ENCODE assay signal across 16 cellular contexts in genomic region chr7:122521767-122522166, GRCh38.
A peak's percentile ranks its signal among the peaks of the same experiment; 100 is the strongest.
DNase-seq lines count a peak whose midpoint lies in the region; TF ChIP-seq lines count a peak whose summit lies in the region.
"Had no signal": no experiment of that assay in that cellular context is flagged by ENCODE, and none has a peak within 500 bp of the region (broad histone marks: within the 10 kb centered on the region; RNA-seq: fewer than 3 reads in every experiment).

No MANE protein-coding gene starts in this region.

- H3K4me3 ChIP-seq in KMS-11 (IDR thresholded peaks at IDR 0.05; ENCODE audit: insufficient read depth, low read depth, low read length), result no peak overlapping the region
- no peak overlapping the region for H3K4me3 ChIP-seq in neural progenitor cell
- no peak overlapping the region for H3K4me3 ChIP-seq in lower leg skin (ENCODE audit: low read depth, poor library complexity, severe bottlenecking)
- H3K4me3 ChIP-seq: BLaER1, HAP-1 had no signal

- TF ChIP-seq CTCF in H9 (conservative IDR thresholded peaks at IDR 0.05) (no peak), KMS-11 (conservative IDR thresholded peaks at IDR 0.05; ENCODE audit: low read depth, low read length) (no peak), neural progenitor cell (IDR thresholded peaks at IDR 0.05) (no peak), lower leg skin (IDR thresholded peaks at IDR 0.05) (no peak)

- H3K27ac Mint-ChIP-seq in H9, result peak overlapping the region in 2 of 3 experiments; percentile 49 to 92; a peak in 3 of 7 replicates
- no peak overlapping the region for H3K27ac Mint-ChIP-seq in neural progenitor cell
- no peak overlapping the region for H3K27ac Mint-ChIP-seq in activated T-cell treated with anti-CD3 and anti-CD28 coated beads, Interleukin-2, amount 50 U/mL, for 24 hours
- H3K27ac Mint-ChIP-seq: B cell; CD4-positive, CD25-positive, alpha-beta regulatory T cell; CD8-positive, alpha-beta T cell; HFFc6 had no signal

- H3K4ac ChIP-seq in H9 (ENCODE audit: low read depth, low read length), result no peak overlapping the region

- peaks cover 0 to 3% of the 10 kb centered on the region in 2 experiments; a peak in 1 of 5 replicates for H3K9me3 Mint-ChIP-seq in H9
- no peaks in the 10 kb centered on the region for H3K9me3 Mint-ChIP-seq in neural progenitor cell
- no peaks in the 10 kb centered on the region for H3K9me3 Mint-ChIP-seq in activated T-cell treated with anti-CD3 and anti-CD28 coated beads, Interleukin-2, amount 50 U/mL, for 24 hours

- no peak for TF ChIP-seq POLR2A in lower leg skin (IDR thresholded peaks at IDR 0.05)

- H3K23me2 ChIP-seq in H9 (ENCODE audit: insufficient read length, low read depth, low read length, poor library complexity, severe bottlenecking), result no peaks in the 10 kb centered on the region

- H4K8ac ChIP-seq in H9 (replicated peaks; ENCODE audit: insufficient read length, low read depth, low read length), result no peak overlapping the region

- H3K36me3 Mint-ChIP-seq in H9 (ENCODE audit: insufficient read depth in 1 of 3, low read depth in 3 of 3) (peaks cover 0 to 11% (median 3%) of the 10 kb centered on the region in 3 experiments; a peak in 4 of 7 replicates), neural progenitor cell (peaks cover 2% of the 10 kb centered on the region)
- H3K36me3 Mint-ChIP-seq in activated T-cell treated with anti-CD3 and anti-CD28 coated beads, Interleukin-2, amount 50 U/mL, for 24 hours (ENCODE audit: low read depth), result no peaks in the 10 kb centered on the region
- H3K36me3 Mint-ChIP-seq: CD4-positive, CD25-positive, alpha-beta regulatory T cell; CD8-positive, alpha-beta T cell had no signal

- no peak overlapping the region for H2BK120ac ChIP-seq in H9 (ENCODE audit: low read depth, low read length, poor library complexity, severe bottlenecking)

- H3K27me3 Mint-ChIP-seq in H9 (ENCODE audit: low read depth) (no peaks in the 10 kb centered on the region), neural progenitor cell (ENCODE audit: insufficient read depth, low read depth) (no peaks in the 10 kb centered on the region)
- no peaks in the 10 kb centered on the region for H3K27me3 Mint-ChIP-seq in activated T-cell treated with anti-CD3 and anti-CD28 coated beads, Interleukin-2, amount 50 U/mL, for 24 hours
- H3K27me3 Mint-ChIP-seq: B cell; CD4-positive, CD25-positive, alpha-beta regulatory T cell had no signal

- no peak overlapping the region for H3K56ac ChIP-seq in H9 (ENCODE audit: insufficient read length, low read depth, low read length)

- no peak overlapping the region for H2AK5ac ChIP-seq in H9 (ENCODE audit: insufficient read length, low read length)

- H3K4me3 Mint-ChIP-seq in H9 (no peak overlapping the region), neural progenitor cell (no peak overlapping the region)
- H3K4me3 Mint-ChIP-seq in activated T-cell treated with anti-CD3 and anti-CD28 coated beads, Interleukin-2, amount 50 U/mL, for 24 hours, result no peak overlapping the region
- H3K4me3 Mint-ChIP-seq: B cell; CD4-positive, CD25-positive, alpha-beta regulatory T cell; CD8-positive, alpha-beta T cell; HFFc6 had no signal

- intact Hi-C loops in lower leg skin (cut with DNase I; ENCODE audit: low total_unique reads), result no loop called here

- H4K5ac ChIP-seq in H9 (ENCODE audit: insufficient read length, low read depth, low read length), result no peak overlapping the region

- H3K4me2 ChIP-seq in H9 (ENCODE audit: insufficient read depth, insufficient read length, low read length) (no peak overlapping the region), KMS-11 (peak overlapping the region; percentile 50), neural progenitor cell (no peak overlapping the region)
- H3K4me2 ChIP-seq: BLaER1 had no signal

- no peak for DNase-seq in H9
- no peak for DNase-seq in neural progenitor cell (ENCODE audit: low spot score)
- no peak for DNase-seq in middle frontal gyrus (ENCODE audit: extremely low spot score, low spot score)
- DNase-seq in lower leg skin (ENCODE audit: low spot score in 2 of 2), result no peak
- no peak for DNase-seq in activated T-cell treated with anti-CD3 and anti-CD28 coated beads, Interleukin-2, amount 50 U/mL, for 24 hours
- DNase-seq: CD4-positive, CD25-positive, alpha-beta regulatory T cell; CD8-positive, alpha-beta T cell; DMS53; DMS79 treated with DMSO at 0.1 percent for 48 hours; GF-D8; HFFc6 had no signal

- H2BK20ac ChIP-seq in H9 (ENCODE audit: low read depth, low read length, poor library complexity, severe bottlenecking), result no peak overlapping the region

- H3K9me3 ChIP-seq in H9 (ENCODE audit: control insufficient read depth, low read depth, low read length), result no peaks in the 10 kb centered on the region
- H3K9me3 ChIP-seq in neural progenitor cell (ENCODE audit: low read depth), result no peaks in the 10 kb centered on the region
- H3K9me3 ChIP-seq: BLaER1, HAP-1 had no signal

- no peak overlapping the region for H3K18ac ChIP-seq in H9 (ENCODE audit: insufficient read length, low read depth, low read length)

- no peaks in the 10 kb centered on the region for H3K79me1 ChIP-seq in H9 (ENCODE audit: insufficient read depth, low read depth, low read length, poor library complexity, severe bottlenecking)

- H3K14ac ChIP-seq in H9 (ENCODE audit: insufficient read depth, low read length), result no peak overlapping the region

- no peak overlapping the region for H3K9ac ChIP-seq in H9 (ENCODE audit: extremely low read depth, insufficient read length, low read length)
- no peak overlapping the region for H3K9ac ChIP-seq in KMS-11
- H3K9ac ChIP-seq in neural progenitor cell, result no peak overlapping the region
- H3K9ac ChIP-seq: BLaER1 had no signal

- H3K27ac ChIP-seq in H9 (ENCODE audit: insufficient read length, low read depth, low read length) (no peak overlapping the region), KMS-11 (no peak overlapping the region), neural progenitor cell (peak overlapping the region; percentile 47)
- H3K27ac ChIP-seq: BLaER1, C4-2B had no signal

- H3K27me3 ChIP-seq in H9 (ENCODE audit: insufficient read depth, low read length) (no peaks in the 10 kb centered on the region), KMS-11 (ENCODE audit: insufficient read depth, low read depth) (no peaks in the 10 kb centered on the region), neural progenitor cell (no peaks in the 10 kb centered on the region)
- H3K27me3 ChIP-seq: BLaER1 had no signal

- H3F3A ChIP-seq in neural progenitor cell (ENCODE audit: low read depth), result peaks cover 51% of the 10 kb centered on the region

- H2BK15ac ChIP-seq in H9 (ENCODE audit: low read depth, low read length), result no peak overlapping the region

- H2AFZ ChIP-seq in H9 (ENCODE audit: low read length) (no peak overlapping the region), KMS-11 (ENCODE audit: low read depth) (no peak overlapping the region), neural progenitor cell (replicated peaks) (no peak overlapping the region)

- peaks cover 47 to 57% of the 10 kb centered on the region in 2 experiments for H3K4me1 Mint-ChIP-seq in H9
- H3K4me1 Mint-ChIP-seq in neural progenitor cell, result peaks cover 19% of the 10 kb centered on the region
- H3K4me1 Mint-ChIP-seq in activated T-cell treated with anti-CD3 and anti-CD28 coated beads, Interleukin-2, amount 50 U/mL, for 24 hours (ENCODE audit: low read depth), result no peaks in the 10 kb centered on the region
- H3K4me1 Mint-ChIP-seq: B cell; CD4-positive, CD25-positive, alpha-beta regulatory T cell had no signal

- H3K36me3 ChIP-seq in KMS-11 (ENCODE audit: insufficient read depth) (no peaks in the 10 kb centered on the region), neural progenitor cell (no peaks in the 10 kb centered on the region)
- H3K36me3 ChIP-seq: BLaER1, HAP-1 had no signal

- H3T11ph ChIP-seq in H9 (ENCODE audit: low read length), result no peak overlapping the region

- H3K4me1 ChIP-seq in H9 (ENCODE audit: insufficient read depth, low read length), result peaks cover 2% of the 10 kb centered on the region; the same call in 1 of the 2 replicates
- peaks cover 48% of the 10 kb centered on the region for H3K4me1 ChIP-seq in KMS-11 (ENCODE audit: low read depth, poor library complexity, severe bottlenecking)
- H3K4me1 ChIP-seq in neural progenitor cell, result peaks cover 54% of the 10 kb centered on the region
- H3K4me1 ChIP-seq: BLaER1 had no signal

- no peak overlapping the region for H4K91ac ChIP-seq in H9 (ENCODE audit: insufficient read length, low read depth, low read length)

- H3K23ac ChIP-seq in H9 (ENCODE audit: insufficient read length, low read depth, low read length), result no peak overlapping the region

- no peaks in the 10 kb centered on the region for H4K20me1 ChIP-seq in H9 (ENCODE audit: control insufficient read depth, insufficient read depth, insufficient read length)
- no peaks in the 10 kb centered on the region for H4K20me1 ChIP-seq in KMS-11 (ENCODE audit: insufficient read depth)
- H4K20me1 ChIP-seq in neural progenitor cell (ENCODE audit: low read depth), result no peaks in the 10 kb centered on the region
- H4K20me1 ChIP-seq: BLaER1 had no signal

- no peak overlapping the region for H2BK5ac ChIP-seq in H9 (ENCODE audit: insufficient read length, low read length)

- H2BK12ac ChIP-seq in H9 (ENCODE audit: insufficient read length, low read depth, low read length), result no peak overlapping the region

- no peaks in the 10 kb centered on the region for H3K79me2 ChIP-seq in H9 (ENCODE audit: insufficient read depth, low read length)
- H3K79me2 ChIP-seq in KMS-11 (ENCODE audit: insufficient read depth, low read depth), result no peaks in the 10 kb centered on the region
- H3K79me2 ChIP-seq in neural progenitor cell (ENCODE audit: low read depth), result peaks cover 5% of the 10 kb centered on the region

Comparison
In these comparisons a context has a peak if more than half of its experiments do, and no peak if none do; other contexts are left out.
1. H3K27ac Mint-ChIP-seq: peak in H9 (2 of 3); none in neural progenitor cell (single experiment) and activated T-cell treated with anti-CD3 and anti-CD28 coated beads, Interleukin-2, amount 50 U/mL, for 24 hours (single experiment).